Comparison of ENCODE assay signal across 18 cellular contexts in the genomic region with DNA sequence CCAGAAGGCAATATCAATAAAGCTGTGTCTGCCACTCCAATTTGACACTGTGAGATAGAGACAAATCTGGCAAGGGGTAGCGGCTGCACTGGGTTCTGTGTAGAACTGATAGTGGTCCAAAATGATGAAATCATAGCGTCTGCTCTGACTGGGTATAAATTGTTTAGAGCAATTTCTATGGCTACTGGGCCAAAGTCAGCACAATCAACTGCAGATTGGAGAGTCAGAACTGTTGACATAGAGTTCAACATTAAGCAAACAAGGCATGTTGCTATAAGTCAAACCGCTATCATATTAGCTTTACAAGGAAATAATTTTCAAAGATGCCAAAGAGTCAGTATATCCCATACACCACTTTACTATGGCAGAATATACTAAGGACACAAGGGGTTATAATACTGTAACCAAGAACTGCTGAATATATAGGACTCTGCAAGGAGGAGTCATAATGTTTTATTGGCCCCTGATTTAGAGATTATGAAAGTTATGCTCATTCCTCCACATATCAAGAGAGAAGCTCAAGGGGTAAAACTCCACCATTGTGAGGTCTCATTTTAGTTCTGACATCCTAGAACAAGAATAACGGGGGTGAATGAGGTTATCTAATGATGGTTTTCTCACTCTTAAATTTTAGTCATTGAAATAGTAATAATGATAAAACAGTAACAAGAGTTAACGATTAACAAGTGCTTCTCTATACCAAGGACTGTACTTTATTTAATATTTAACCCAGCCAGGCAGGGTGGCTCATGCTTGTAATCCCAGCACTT.
"Had no signal": no experiment of that assay in that cellular context is flagged by ENCODE, and none has a peak within 500 bp of the region (broad histone marks: within the 10 kb centered on the region; RNA-seq: fewer than 3 reads in every experiment).

No MANE protein-coding gene starts in this region.

- H3K27me3 ChIP-seq: ascending aorta, breast epithelium, neutrophil, sigmoid colon, spleen had no signal

- H3K27ac ChIP-seq: breast epithelium, lower lobe of right lung, neutrophil, parathyroid adenoma, sigmoid colon, spleen had no signal

- H3K4me3 ChIP-seq: ascending aorta, breast epithelium, lower lobe of right lung, sigmoid colon, spleen had no signal

- H3K9me3 ChIP-seq: ascending aorta, breast epithelium, lower lobe of right lung, sigmoid colon had no signal

- ATAC-seq: lower lobe of right lung; natural killer cell; stimulated activated naive B cell treated with anti-CD40 and anti-IgM and Interleukin-4, amounts not matched to agents 10 μg/mL and 1 μg/mL and 100 μg/mL, for 72 hours had no signal

- H3K36me3 ChIP-seq: ascending aorta, breast epithelium, lower lobe of right lung, neutrophil, sigmoid colon, spleen had no signal

- H3K4me1 ChIP-seq: breast epithelium, lower lobe of right lung, parathyroid adenoma, sigmoid colon, spleen had no signal

- DNase-seq: activated CD8-positive, alpha-beta memory T cell treated with anti-CD3 and anti-CD28 coated beads for 24 hours; activated CD8-positive, alpha-beta memory T cell treated with anti-CD3 and anti-CD28 coated beads, Interleukin-2, amount 50 U/mL, for 48 hours; activated effector memory CD4-positive, alpha-beta T cell treated with Interleukin-2 at 50 U/mL for 16 hours; activated naive CD4-positive, alpha-beta T cell treated with anti-CD3 and anti-CD28 coated beads, Interleukin-2, amount 50 U/mL, for 16 hours; activated T-cell treated with anti-CD3 and anti-CD28 coated beads, Interleukin-2, amount 50 U/mL, for 48 hours; cortex of kidney; effector CD4-positive, alpha-beta T cell; immature natural killer cell; lower lobe of right lung; natural killer cell; sigmoid colon; spleen; stimulated activated naive B cell treated with anti-CD40 and anti-IgM and Interleukin-4, amounts not matched to agents 10 μg/mL and 1 μg/mL and 100 μg/mL, for 72 hours; T1000 had no signal
